Comparison of ENCODE assay signal across 19 cellular contexts in genomic region chr19:8421484-8422461, GRCh38. TPM values are rescaled to one million over a fixed set of nuclear protein-coding genes. Genes with fewer than 3 reads are reported as not detected.
"Had no signal": no experiment of that assay in that cellular context is flagged by ENCODE, and none has a peak within 500 bp of the region (broad histone marks: within the 10 kb centered on the region; RNA-seq: fewer than 3 reads in every experiment).

No MANE protein-coding gene starts in this region.

- H3K4me3 ChIP-seq: lower lobe of right lung, suprapubic skin, transverse colon had no signal

- H3K27me3 ChIP-seq: suprapubic skin, transverse colon had no signal

- H3K9me3 ChIP-seq: lower lobe of right lung, suprapubic skin, transverse colon had no signal

- H3K27ac ChIP-seq: epithelial cell of prostate, lower lobe of right lung had no signal

- ATAC-seq: activated T-helper 17 cell treated with anti-CD3 and anti-CD28 coated beads, Interleukin-2, amount 50 U/mL, for 72 hours; left cardiac atrium; lower lobe of right lung; stimulated activated naive CD8-positive, alpha-beta T cell treated with anti-CD3 and anti-CD28 coated beads, Interleukin-15, Interleukin-2, amounts not matched to agents 100 U/mL and 50 U/mL, for 24 hours had no signal

- DNase-seq: activated B cell treated with CpG ODN at 0.5 μM for 24 hours; activated CD4-positive, alpha-beta memory T cell treated with anti-CD3 and anti-CD28 coated beads for 36 hours; activated CD4-positive, alpha-beta T cell treated with anti-CD3 and anti-CD28 coated beads for 4 hours; activated naive CD4-positive, alpha-beta T cell; activated naive CD8-positive, alpha-beta T cell treated with anti-CD3 and anti-CD28 coated beads, Interleukin-2, amount 10 ng/mL, durations not matched to agents 7 days and 5 days; activated T-cell treated with anti-CD3 and anti-CD28 coated beads, Interleukin-2, amount 50 U/mL, for 1 hour; amygdala; endodermal cell; foreskin fibroblast; hippocampal formation; left cardiac atrium; lower lobe of right lung; nucleus accumbens; stimulated activated CD4-positive, alpha-beta T cell treated with anti-CD3 and anti-CD28 coated beads, Interleukin-2, amount 100 ng/mL, for 24 hours; stimulated activated naive CD8-positive, alpha-beta T cell treated with anti-CD3 and anti-CD28 coated beads, Interleukin-15, Interleukin-2, amounts not matched to agents 100 U/mL and 50 U/mL, for 24 hours; transverse colon had no signal

RNA-seq across cellular contexts. Expression of gene ANGPTL4, which starts 57.8 kb away (rescaled TPM):
- total RNA-seq: activated B cell treated with CpG ODN at 0.5 μM for 24 hours had no signal
